1 cellular context compared by ENCODE assay signal in the genomic region with DNA sequence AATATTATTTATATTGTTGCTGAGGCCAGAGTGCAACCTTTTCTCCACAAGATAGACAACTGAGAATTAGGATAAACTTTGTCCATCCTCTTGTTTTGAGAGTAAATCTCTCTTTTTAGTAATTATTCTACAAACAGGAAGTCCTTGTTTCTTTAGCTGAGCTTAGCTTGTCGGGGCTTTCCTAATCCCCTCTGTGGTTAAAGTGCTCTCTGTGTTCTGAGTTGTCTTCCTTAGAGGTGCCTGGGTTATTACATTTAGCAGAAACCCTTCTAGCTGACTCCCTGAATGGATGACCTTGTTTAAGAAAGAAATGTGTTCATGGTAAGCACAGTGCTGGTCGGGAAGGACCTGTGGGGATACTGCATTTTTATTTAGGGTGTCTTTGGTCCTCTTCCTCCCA.
TF ChIP-seq lines count a peak whose summit lies in the region.

No MANE protein-coding gene starts in this region.

TF ChIP-seq in GM12878, 131 proteins besides CTCF, POLR2A, EP300 and RAD21:
- TF ChIP-seq ZNF217 (IDR thresholded peaks at IDR 0.05) = no peak
- TF ChIP-seq, protein P1, sequence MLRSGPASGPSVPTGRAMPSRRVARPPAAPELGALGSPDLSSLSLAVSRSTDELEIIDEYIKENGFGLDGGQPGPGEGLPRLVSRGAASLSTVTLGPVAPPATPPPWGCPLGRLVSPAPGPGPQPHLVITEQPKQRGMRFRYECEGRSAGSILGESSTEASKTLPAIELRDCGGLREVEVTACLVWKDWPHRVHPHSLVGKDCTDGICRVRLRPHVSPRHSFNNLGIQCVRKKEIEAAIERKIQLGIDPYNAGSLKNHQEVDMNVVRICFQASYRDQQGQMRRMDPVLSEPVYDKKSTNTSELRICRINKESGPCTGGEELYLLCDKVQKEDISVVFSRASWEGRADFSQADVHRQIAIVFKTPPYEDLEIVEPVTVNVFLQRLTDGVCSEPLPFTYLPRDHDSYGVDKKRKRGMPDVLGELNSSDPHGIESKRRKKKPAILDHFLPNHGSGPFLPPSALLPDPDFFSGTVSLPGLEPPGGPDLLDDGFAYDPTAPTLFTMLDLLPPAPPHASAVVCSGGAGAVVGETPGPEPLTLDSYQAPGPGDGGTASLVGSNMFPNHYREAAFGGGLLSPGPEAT (IDR thresholded peaks at IDR 0.05; ENCODE audit: low read depth) = peak; percentile 64; the same call in 1 of the 2 replicates
- no peak for TF ChIP-seq BRCA1 (IDR thresholded peaks at IDR 0.05; ENCODE audit: low read depth, low read length)
- TF ChIP-seq ZBED1 (IDR thresholded peaks at IDR 0.05; ENCODE audit: borderline replicate concordance) = no peak
- peak; percentile 19 to 29; a peak in 1 of 4 replicates for TF ChIP-seq IKZF2 (IDR thresholded peaks at IDR 0.05)
- TF ChIP-seq IKZF1 (conservative IDR thresholded peaks at IDR 0.05) = peak; percentile 45; the same call in 1 of the 2 replicates
- TF ChIP-seq, protein P2, sequence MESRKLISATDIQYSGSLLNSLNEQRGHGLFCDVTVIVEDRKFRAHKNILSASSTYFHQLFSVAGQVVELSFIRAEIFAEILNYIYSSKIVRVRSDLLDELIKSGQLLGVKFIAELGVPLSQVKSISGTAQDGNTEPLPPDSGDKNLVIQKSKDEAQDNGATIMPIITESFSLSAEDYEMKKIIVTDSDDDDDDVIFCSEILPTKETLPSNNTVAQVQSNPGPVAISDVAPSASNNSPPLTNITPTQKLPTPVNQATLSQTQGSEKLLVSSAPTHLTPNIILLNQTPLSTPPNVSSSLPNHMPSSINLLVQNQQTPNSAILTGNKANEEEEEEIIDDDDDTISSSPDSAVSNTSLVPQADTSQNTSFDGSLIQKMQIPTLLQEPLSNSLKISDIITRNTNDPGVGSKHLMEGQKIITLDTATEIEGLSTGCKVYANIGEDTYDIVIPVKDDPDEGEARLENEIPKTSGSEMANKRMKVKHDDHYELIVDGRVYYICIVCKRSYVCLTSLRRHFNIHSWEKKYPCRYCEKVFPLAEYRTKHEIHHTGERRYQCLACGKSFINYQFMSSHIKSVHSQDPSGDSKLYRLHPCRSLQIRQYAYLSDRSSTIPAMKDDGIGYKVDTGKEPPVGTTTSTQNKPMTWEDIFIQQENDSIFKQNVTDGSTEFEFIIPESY (IDR thresholded peaks at IDR 0.05) = no peak
- TF ChIP-seq RUNX3 (IDR thresholded peaks at IDR 0.05; ENCODE audit: low read length) = peak; percentile 65
- TF ChIP-seq SPI1 (IDR thresholded peaks at IDR 0.05; ENCODE audit: borderline replicate concordance, insufficient read depth, low read depth, low read length) = peak; percentile 47; the same call in 1 of the 2 replicates
- TF ChIP-seq NRF1 (conservative IDR thresholded peaks at IDR 0.05; ENCODE audit: low read depth, low read length) = no peak
- TF ChIP-seq NR2F1 (conservative IDR thresholded peaks at IDR 0.05) = no peak
- TF ChIP-seq DPF2 (IDR thresholded peaks at IDR 0.05) = peak; percentile 20; the same call in 1 of the 2 replicates
- no peak for TF ChIP-seq SIX5 (IDR thresholded peaks at IDR 0.05; ENCODE audit: low read depth, low read length, severe bottlenecking)
